ENCODE assay signal across 28 cellular contexts in the genomic region with DNA sequence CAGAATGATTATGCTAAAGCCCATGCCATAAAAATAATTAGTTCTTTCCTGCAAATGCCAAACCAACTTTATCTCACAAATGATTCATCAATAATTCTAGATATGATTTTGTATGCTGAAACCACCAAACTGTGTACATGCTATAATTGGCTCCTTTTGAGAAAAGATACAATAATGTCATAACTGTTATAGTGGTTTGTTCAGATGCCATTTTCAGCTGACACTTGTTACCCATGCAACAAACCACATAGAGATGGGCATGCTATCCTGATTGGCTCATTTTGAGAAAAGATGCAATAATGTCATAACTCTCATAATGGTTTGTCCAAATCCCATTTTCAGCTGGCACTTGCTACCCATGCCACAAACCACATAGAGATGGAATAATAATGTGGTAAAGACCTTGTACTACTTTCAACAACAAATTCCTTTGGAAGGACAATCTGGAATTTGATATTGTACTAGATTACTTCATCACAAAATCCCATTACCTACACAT.
"Had no signal": no experiment of that assay in that cellular context is flagged by ENCODE, and none has a peak within 500 bp of the region (broad histone marks: within the 10 kb centered on the region; RNA-seq: fewer than 3 reads in every experiment).

No MANE protein-coding gene starts in this region.

- H3K36me3 ChIP-seq: breast epithelium, colonic mucosa, esophagus squamous epithelium, gastrocnemius medialis had no signal

- H3K27me3 ChIP-seq: ascending aorta, breast epithelium, cardiac muscle cell, colonic mucosa, esophagus squamous epithelium, foreskin keratinocyte, gastrocnemius medialis, heart right ventricle had no signal

- H3K4me3 ChIP-seq: ascending aorta, breast epithelium, cardiac muscle cell, colonic mucosa, esophagus squamous epithelium, gastrocnemius medialis, heart right ventricle had no signal

- ATAC-seq: foreskin keratinocyte, gastrocnemius medialis, heart right ventricle had no signal

- H3K27ac ChIP-seq: ascending aorta, breast epithelium, cardiac muscle cell, colonic mucosa, epithelial cell of prostate, esophagus squamous epithelium, foreskin keratinocyte, gastrocnemius medialis, heart right ventricle had no signal

- DNase-seq: activated CD4-positive, alpha-beta memory T cell treated with anti-CD3 and anti-CD28 coated beads, Interleukin-2, amount 10 ng/mL, durations not matched to agents 7 days and 5 days; activated CD4-positive, alpha-beta T cell treated with anti-CD3 and anti-CD28 coated beads for 1 hour; activated CD4-positive, alpha-beta T cell treated with anti-CD3 and anti-CD28 coated beads for 4 hours; activated CD4-positive, alpha-beta T cell treated with anti-CD3 and anti-CD28 coated beads, Interleukin-2, amount 10 ng/mL, durations not matched to agents 7 days and 5 days; activated CD4-positive, alpha-beta T cell treated with anti-CD3 and anti-CD28 coated beads, Interleukin-2, amount 50 U/mL, for 4 hours; activated CD8-positive, alpha-beta memory T cell treated with anti-CD3 and anti-CD28 coated beads, Interleukin-2, amount 50 U/mL, for 48 hours; activated gamma-delta T cell; activated naive CD4-positive, alpha-beta T cell; activated naive CD4-positive, alpha-beta T cell treated with anti-CD3 and anti-CD28 coated beads, Interleukin-2, amount 10 ng/mL, durations not matched to agents 7 days and 5 days; activated naive CD8-positive, alpha-beta T cell treated with anti-CD3 and anti-CD28 coated beads, Interleukin-2, amount 10 ng/mL, durations not matched to agents 7 days and 5 days; activated T-cell treated with anti-CD3 and anti-CD28 coated beads for 4 hours; activated T-cell treated with anti-CD3 and anti-CD28 coated beads, Interleukin-2, amount 50 U/mL, for 24 hours; activated T-cell treated with anti-CD3 and anti-CD28 coated beads, Interleukin-2, amount 50 U/mL, for 72 hours; central memory CD4-positive, alpha-beta T cell; cerebellar nuclear complex; colonic mucosa; effector CD8-positive, alpha-beta T cell; esophagus squamous epithelium; foreskin keratinocyte; gastrocnemius medialis; heart right ventricle; T-helper 2 cell had no signal

- H3K4me1 ChIP-seq: breast epithelium, colonic mucosa, esophagus squamous epithelium, foreskin keratinocyte had no signal

- FAIRE-seq: endometrium, endothelial cell of umbilical vein had no signal

- H3K9me3 ChIP-seq: ascending aorta, breast epithelium, colonic mucosa, esophagus squamous epithelium, gastrocnemius medialis, heart right ventricle had no signal
